ENCODE assay signal across 8 cellular contexts in genomic region chr1:18955442-18956188, GRCh38. TPM values are rescaled to one million over a fixed set of nuclear protein-coding genes. Genes with fewer than 3 reads are reported as not detected.
DNase-seq lines count a peak whose midpoint lies in the region; ATAC-seq and TF ChIP-seq lines count a peak whose summit lies in the region.

No MANE protein-coding gene starts in this region.

- CTCF ChIA-PET in activated B cell treated with CpG ODN at 0.5 μM for 24 hours (lab: Charles Lee): interaction anchor here (1.0 to 12.1 kb wide), 4 partner anchors 17 to 72 kb away, joined by 3 to 190 read pairs (median 8); partner anchors contain the start of gene ALDH4A1

- H3K27ac Mint-ChIP-seq in activated B cell treated with CpG ODN at 0.5 μM for 24 hours: peak overlapping the region; percentile 72

- POLR2A ChIA-PET in activated B cell treated with CpG ODN at 0.5 μM for 24 hours (lab: Charles Lee): interaction anchor here (0.6 to 2.4 kb wide), 9 partner anchors 9 to 380 kb away, joined by 3 to 16 read pairs (median 3); partner anchors contain the start of gene ALDH4A1

- no peaks in the 10 kb centered on the region for H3K9me3 ChIP-seq in lower lobe of right lung

- ATAC-seq in GM19455 (IDR thresholded peaks at IDR 0.05; ENCODE audit: unreplicated experiment): peak; percentile 23
- ATAC-seq in activated B cell treated with CpG ODN at 0.5 μM for 24 hours (ENCODE audit: low read depth): peak; percentile 1
- ATAC-seq in lower lobe of right lung: peak; percentile 0 to 5

- peak overlapping the region; percentile 85 for H3K4me3 Mint-ChIP-seq in activated B cell treated with CpG ODN at 0.5 μM for 24 hours

- peaks cover 56% of the 10 kb centered on the region for H3K4me1 ChIP-seq in lower lobe of right lung

- TF ChIP-seq CTCF in activated B cell treated with CpG ODN at 0.5 μM for 24 hours (IDR thresholded peaks at IDR 0.05) (no peak), choroid plexus epithelial cell (conservative IDR thresholded peaks at IDR 0.05; ENCODE audit: low read depth, low read length) (no peak), lower lobe of right lung (IDR thresholded peaks at IDR 0.05) (no peak)

- intact Hi-C loops in activated B cell treated with CpG ODN at 0.5 μM for 24 hours (cut with micrococcal nuclease) (loop anchor here (1.0 to 2.0 kb wide), 6 partner anchors 17 to 295 kb away; partner anchors contain the start of genes ALDH4A1, EMC1, MRTO4 and UBR4), lower lobe of right lung (cut with DNase I) (no loop called here)

- peaks cover 58% of the 10 kb centered on the region for H3K4me1 Mint-ChIP-seq in activated B cell treated with CpG ODN at 0.5 μM for 24 hours

- H3K4me3 ChIP-seq in choroid plexus epithelial cell (ENCODE audit: low read depth, low read length) (peak overlapping the region; percentile 78), lower lobe of right lung (peak overlapping the region; percentile 75)

- no peaks in the 10 kb centered on the region for H3K36me3 ChIP-seq in lower lobe of right lung

- H3K36me3 Mint-ChIP-seq in activated B cell treated with CpG ODN at 0.5 μM for 24 hours (ENCODE audit: low read depth): no peaks in the 10 kb centered on the region

- peaks cover 11% of the 10 kb centered on the region for H3K27me3 Mint-ChIP-seq in activated B cell treated with CpG ODN at 0.5 μM for 24 hours

- DNase-seq in CD1c-positive myeloid dendritic cell (ENCODE audit: extremely low spot score): peak; percentile 48
- peak; percentile 66 for DNase-seq in HuH-7.5 (ENCODE audit: low spot score)
- peak; percentile 58 for DNase-seq in activated B cell treated with CpG ODN at 0.5 μM for 24 hours
- peak; percentile 69 for DNase-seq in choroid plexus epithelial cell (ENCODE audit: low read depth)
- DNase-seq in lower lobe of right lung: peak; percentile 73
- peak; percentile 68 for DNase-seq in stimulated activated naive CD4-positive, alpha-beta T cell treated with Interleukin-2 at 50 U/mL for 16 hours (lab: John Stamatoyannopoulos, UW)
- DNase-seq in GOT3 (lab: John Stamatoyannopoulos, UW): no peak

- no peaks in the 10 kb centered on the region for H3K27me3 ChIP-seq in lower lobe of right lung (ENCODE audit: low read depth)

- no peaks in the 10 kb centered on the region for H3K9me3 Mint-ChIP-seq in activated B cell treated with CpG ODN at 0.5 μM for 24 hours

- peak overlapping the region; percentile 83 for H3K27ac ChIP-seq in lower lobe of right lung

RNA-seq across cellular contexts. Expression of gene IFFO2, which starts 0.9 kb away (rescaled TPM):
- 13.0 and 13.6 TPM in 2 replicates for total RNA-seq in activated B cell treated with CpG ODN at 0.5 μM for 24 hours
- 9.8 TPM for total RNA-seq in lower lobe of right lung

RNA-seq across cellular contexts. Expression of gene ALDH4A1, which starts 53.3 kb away (rescaled TPM):
- total RNA-seq in activated B cell treated with CpG ODN at 0.5 μM for 24 hours: 6.5 and 7.1 TPM in 2 replicates
- 11.7 TPM for total RNA-seq in lower lobe of right lung
